ENCODE assay signal across 1 cellular context in the genomic region with DNA sequence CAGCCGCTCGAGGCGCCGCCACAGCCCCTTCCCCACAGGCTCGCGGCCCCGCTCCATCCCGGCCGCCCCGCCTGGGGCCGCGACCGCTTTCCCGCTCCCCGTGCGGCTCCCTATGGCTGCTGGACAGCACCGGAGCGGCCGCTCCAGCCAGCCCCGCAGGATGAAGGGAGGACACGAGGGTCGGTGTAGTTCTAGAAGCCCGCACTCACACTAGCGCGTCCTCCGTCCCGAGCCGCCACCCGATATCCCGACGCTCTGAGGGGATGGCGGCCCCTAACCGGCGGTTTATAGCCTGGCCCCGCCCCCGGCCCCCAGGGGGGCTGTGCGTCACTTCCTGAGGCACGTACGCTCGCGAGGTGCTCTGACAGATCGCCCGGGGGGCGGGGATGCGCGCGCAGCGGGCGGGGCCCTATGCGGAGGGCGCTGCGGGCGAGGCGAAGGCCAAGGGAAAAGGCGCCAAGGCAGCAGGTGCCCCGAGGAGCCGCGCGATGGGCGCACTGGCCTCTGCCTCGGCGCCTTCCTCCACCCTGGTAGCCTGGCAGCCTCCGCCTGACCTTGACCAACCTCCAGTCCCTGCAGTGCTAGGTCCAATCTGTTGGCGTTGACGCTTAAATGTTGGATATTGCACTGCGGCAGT.
A peak's percentile ranks its signal among the peaks of the same experiment; 100 is the strongest.
TF ChIP-seq lines count a peak whose summit lies in the region.

A gene (minus strand): TSS at position 257 of the 637 bp plus-strand sequence. CDS start 4,991 bp downstream, outside the sequence.

TF ChIP-seq in HepG2, 621 proteins besides CTCF, POLR2A, EP300 and RAD21 (continued from another document and continues in another):
- TF ChIP-seq MED8 (CRISPR knock-in tag; IDR thresholded peaks at IDR 0.05; ENCODE audit: insufficient replicate concordance) (peak; percentile 93), NFYB (CRISPR knock-in tag; IDR thresholded peaks at IDR 0.05) (peak; percentile 42; the same call in 1 of the 2 replicates), ZNF788 (CRISPR knock-in tag; IDR thresholded peaks at IDR 0.05; ENCODE audit: borderline replicate concordance) (peak; percentile 91; the same call in 1 of the 2 replicates), MED1 (CRISPR knock-in tag; IDR thresholded peaks at IDR 0.05) (peak; percentile 80), ZNF230 (CRISPR knock-in tag; IDR thresholded peaks at IDR 0.05) (peak; percentile 72; the same call in 1 of the 2 replicates), IRF2 (CRISPR knock-in tag; IDR thresholded peaks at IDR 0.05) (peak; percentile 82), ZNF776 (CRISPR knock-in tag; IDR thresholded peaks at IDR 0.05) (peak; percentile 70; the same call in 1 of the 2 replicates), RNF2 (conservative IDR thresholded peaks at IDR 0.05; ENCODE audit: low read depth) (0 out of 2 replicates have a peak, but pooled peaks have one; percentile 74), FOXC1 (CRISPR knock-in tag; IDR thresholded peaks at IDR 0.05; ENCODE audit: borderline replicate concordance) (peak; percentile 66), ZKSCAN5 (CRISPR knock-in tag; IDR thresholded peaks at IDR 0.05) (no peak), RARA (CRISPR knock-in tag; IDR thresholded peaks at IDR 0.05) (peak; percentile 36; the same call in 1 of the 2 replicates), ZNF234 (CRISPR knock-in tag; conservative IDR thresholded peaks at IDR 0.05) (peak; percentile 68; the same call in 1 of the 2 replicates), ELF1 (CRISPR knock-in tag; IDR thresholded peaks at IDR 0.05) (peak; percentile 73), TGIF2 (CRISPR knock-in tag; IDR thresholded peaks at IDR 0.05) (peak; percentile 94), ZNF446 (CRISPR knock-in tag; IDR thresholded peaks at IDR 0.05) (peak; percentile 99), HNRNPH1 (optimal IDR thresholded peaks at IDR 0.05; ENCODE audit: low read depth, low read length) (peak; percentile 86), ZNF605 (CRISPR knock-in tag; IDR thresholded peaks at IDR 0.05) (peak; percentile 97), ZNF432 (CRISPR knock-in tag; IDR thresholded peaks at IDR 0.05; ENCODE audit: borderline replicate concordance) (no peak), ZNF780A (CRISPR knock-in tag; IDR thresholded peaks at IDR 0.05) (0 out of 2 replicates have a peak, but pooled peaks have one; percentile 23), KMT2A (CRISPR knock-in tag; IDR thresholded peaks at IDR 0.05) (peak; percentile 93), NAIF1 (CRISPR knock-in tag; IDR thresholded peaks at IDR 0.05; ENCODE audit: borderline replicate concordance) (peak; percentile 74; the same call in 1 of the 2 replicates), ESRRA (CRISPR knock-in tag; IDR thresholded peaks at IDR 0.05; ENCODE audit: low read depth) (peak; percentile 83), SIN3A (IDR thresholded peaks at IDR 0.05; ENCODE audit: borderline replicate concordance, low read depth, low read length) (peak; percentile 81), U2AF1 (optimal IDR thresholded peaks at IDR 0.05; ENCODE audit: low read depth, low read length) (peak; percentile 88), NFYC (CRISPR knock-in tag; IDR thresholded peaks at IDR 0.05) (peak; percentile 20; the same call in 1 of the 2 replicates), SKI (IDR thresholded peaks at IDR 0.05; ENCODE audit: partially characterized antibody) (peak; percentile 27), NCOA5 (CRISPR knock-in tag; IDR thresholded peaks at IDR 0.05) (no peak), MEIS2 (CRISPR knock-in tag; IDR thresholded peaks at IDR 0.05) (peak; percentile 92), ZNF781 (CRISPR knock-in tag; IDR thresholded peaks at IDR 0.05; ENCODE audit: borderline replicate concordance, not compliant biosample characterization) (peak; percentile 89), ZNF614 (CRISPR knock-in tag; IDR thresholded peaks at IDR 0.05; ENCODE audit: borderline replicate concordance) (peak; percentile 85), SNAPC2 (CRISPR knock-in tag; IDR thresholded peaks at IDR 0.05) (0 out of 2 replicates have a peak, but pooled peaks have one; percentile 62), ZNF816 (CRISPR knock-in tag; IDR thresholded peaks at IDR 0.05; ENCODE audit: borderline replicate concordance) (no peak; the same call in 1 of the 2 replicates), MEF2D (CRISPR knock-in tag; IDR thresholded peaks at IDR 0.05) (peak; percentile 90), SMAD1 (CRISPR knock-in tag; IDR thresholded peaks at IDR 0.05; ENCODE audit: borderline replicate concordance, low read depth) (peak; percentile 44; the same call in 1 of the 2 replicates), CREB1 (IDR thresholded peaks at IDR 0.05) (peak; percentile 92), CREB1 (CRISPR knock-in tag; IDR thresholded peaks at IDR 0.05) (peak; percentile 97), HNRNPK (IDR thresholded peaks at IDR 0.05; ENCODE audit: low read depth, low read length, poor library complexity, severe bottlenecking) (peak; percentile 43), BCL6 (CRISPR knock-in tag; IDR thresholded peaks at IDR 0.05) (peak; percentile 53; the same call in 1 of the 2 replicates)
- TF ChIP-seq, protein P1, sequence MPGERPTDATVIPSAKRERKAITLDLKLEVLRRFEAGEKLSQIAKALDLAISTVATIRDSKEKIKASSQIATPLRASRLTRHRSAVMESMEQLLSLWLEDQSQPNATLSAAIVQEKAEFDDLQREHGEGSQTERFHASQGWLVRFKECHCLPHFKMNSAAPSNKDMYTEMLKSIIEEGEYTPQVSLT (CRISPR knock-in tag; IDR thresholded peaks at IDR 0.05; ENCODE audit: borderline replicate concordance, low read depth), result peak; percentile 88; the same call in 1 of the 2 replicates
- TF ChIP-seq, protein P2, sequence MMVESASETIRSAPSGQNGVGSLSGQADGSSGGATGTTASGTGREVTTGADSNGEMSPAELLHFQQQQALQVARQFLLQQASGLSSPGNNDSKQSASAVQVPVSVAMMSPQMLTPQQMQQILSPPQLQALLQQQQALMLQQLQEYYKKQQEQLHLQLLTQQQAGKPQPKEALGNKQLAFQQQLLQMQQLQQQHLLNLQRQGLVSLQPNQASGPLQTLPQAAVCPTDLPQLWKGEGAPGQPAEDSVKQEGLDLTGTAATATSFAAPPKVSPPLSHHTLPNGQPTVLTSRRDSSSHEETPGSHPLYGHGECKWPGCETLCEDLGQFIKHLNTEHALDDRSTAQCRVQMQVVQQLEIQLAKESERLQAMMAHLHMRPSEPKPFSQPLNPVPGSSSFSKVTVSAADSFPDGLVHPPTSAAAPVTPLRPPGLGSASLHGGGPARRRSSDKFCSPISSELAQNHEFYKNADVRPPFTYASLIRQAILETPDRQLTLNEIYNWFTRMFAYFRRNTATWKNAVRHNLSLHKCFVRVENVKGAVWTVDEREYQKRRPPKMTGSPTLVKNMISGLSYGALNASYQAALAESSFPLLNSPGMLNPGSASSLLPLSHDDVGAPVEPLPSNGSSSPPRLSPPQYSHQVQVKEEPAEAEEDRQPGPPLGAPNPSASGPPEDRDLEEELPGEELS (CRISPR knock-in tag; IDR thresholded peaks at IDR 0.05), result peak; percentile 61; the same call in 1 of the 2 replicates
- TF ChIP-seq, protein P3, sequence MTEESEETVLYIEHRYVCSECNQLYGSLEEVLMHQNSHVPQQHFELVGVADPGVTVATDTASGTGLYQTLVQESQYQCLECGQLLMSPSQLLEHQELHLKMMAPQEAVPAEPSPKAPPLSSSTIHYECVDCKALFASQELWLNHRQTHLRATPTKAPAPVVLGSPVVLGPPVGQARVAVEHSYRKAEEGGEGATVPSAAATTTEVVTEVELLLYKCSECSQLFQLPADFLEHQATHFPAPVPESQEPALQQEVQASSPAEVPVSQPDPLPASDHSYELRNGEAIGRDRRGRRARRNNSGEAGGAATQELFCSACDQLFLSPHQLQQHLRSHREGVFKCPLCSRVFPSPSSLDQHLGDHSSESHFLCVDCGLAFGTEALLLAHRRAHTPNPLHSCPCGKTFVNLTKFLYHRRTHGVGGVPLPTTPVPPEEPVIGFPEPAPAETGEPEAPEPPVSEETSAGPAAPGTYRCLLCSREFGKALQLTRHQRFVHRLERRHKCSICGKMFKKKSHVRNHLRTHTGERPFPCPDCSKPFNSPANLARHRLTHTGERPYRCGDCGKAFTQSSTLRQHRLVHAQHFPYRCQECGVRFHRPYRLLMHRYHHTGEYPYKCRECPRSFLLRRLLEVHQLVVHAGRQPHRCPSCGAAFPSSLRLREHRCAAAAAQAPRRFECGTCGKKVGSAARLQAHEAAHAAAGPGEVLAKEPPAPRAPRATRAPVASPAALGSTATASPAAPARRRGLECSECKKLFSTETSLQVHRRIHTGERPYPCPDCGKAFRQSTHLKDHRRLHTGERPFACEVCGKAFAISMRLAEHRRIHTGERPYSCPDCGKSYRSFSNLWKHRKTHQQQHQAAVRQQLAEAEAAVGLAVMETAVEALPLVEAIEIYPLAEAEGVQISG (CRISPR knock-in tag; IDR thresholded peaks at IDR 0.05), result peak; percentile 82
- TF ChIP-seq, protein P4, sequence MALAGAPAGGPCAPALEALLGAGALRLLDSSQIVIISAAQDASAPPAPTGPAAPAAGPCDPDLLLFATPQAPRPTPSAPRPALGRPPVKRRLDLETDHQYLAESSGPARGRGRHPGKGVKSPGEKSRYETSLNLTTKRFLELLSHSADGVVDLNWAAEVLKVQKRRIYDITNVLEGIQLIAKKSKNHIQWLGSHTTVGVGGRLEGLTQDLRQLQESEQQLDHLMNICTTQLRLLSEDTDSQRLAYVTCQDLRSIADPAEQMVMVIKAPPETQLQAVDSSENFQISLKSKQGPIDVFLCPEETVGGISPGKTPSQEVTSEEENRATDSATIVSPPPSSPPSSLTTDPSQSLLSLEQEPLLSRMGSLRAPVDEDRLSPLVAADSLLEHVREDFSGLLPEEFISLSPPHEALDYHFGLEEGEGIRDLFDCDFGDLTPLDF (CRISPR knock-in tag; IDR thresholded peaks at IDR 0.05), result peak; percentile 92
- TF ChIP-seq, protein P5, sequence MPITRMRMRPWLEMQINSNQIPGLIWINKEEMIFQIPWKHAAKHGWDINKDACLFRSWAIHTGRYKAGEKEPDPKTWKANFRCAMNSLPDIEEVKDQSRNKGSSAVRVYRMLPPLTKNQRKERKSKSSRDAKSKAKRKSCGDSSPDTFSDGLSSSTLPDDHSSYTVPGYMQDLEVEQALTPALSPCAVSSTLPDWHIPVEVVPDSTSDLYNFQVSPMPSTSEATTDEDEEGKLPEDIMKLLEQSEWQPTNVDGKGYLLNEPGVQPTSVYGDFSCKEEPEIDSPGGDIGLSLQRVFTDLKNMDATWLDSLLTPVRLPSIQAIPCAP (CRISPR knock-in tag; IDR thresholded peaks at IDR 0.05; ENCODE audit: low read depth), result no peak
- TF ChIP-seq, protein P6, sequence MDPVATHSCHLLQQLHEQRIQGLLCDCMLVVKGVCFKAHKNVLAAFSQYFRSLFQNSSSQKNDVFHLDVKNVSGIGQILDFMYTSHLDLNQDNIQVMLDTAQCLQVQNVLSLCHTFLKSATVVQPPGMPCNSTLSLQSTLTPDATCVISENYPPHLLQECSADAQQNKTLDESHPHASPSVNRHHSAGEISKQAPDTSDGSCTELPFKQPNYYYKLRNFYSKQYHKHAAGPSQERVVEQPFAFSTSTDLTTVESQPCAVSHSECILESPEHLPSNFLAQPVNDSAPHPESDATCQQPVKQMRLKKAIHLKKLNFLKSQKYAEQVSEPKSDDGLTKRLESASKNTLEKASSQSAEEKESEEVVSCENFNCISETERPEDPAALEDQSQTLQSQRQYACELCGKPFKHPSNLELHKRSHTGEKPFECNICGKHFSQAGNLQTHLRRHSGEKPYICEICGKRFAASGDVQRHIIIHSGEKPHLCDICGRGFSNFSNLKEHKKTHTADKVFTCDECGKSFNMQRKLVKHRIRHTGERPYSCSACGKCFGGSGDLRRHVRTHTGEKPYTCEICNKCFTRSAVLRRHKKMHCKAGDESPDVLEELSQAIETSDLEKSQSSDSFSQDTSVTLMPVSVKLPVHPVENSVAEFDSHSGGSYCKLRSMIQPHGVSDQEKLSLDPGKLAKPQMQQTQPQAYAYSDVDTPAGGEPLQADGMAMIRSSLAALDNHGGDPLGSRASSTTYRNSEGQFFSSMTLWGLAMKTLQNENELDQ (CRISPR knock-in tag; IDR thresholded peaks at IDR 0.05; ENCODE audit: borderline replicate concordance), result no peak
- TF ChIP-seq, protein P7, sequence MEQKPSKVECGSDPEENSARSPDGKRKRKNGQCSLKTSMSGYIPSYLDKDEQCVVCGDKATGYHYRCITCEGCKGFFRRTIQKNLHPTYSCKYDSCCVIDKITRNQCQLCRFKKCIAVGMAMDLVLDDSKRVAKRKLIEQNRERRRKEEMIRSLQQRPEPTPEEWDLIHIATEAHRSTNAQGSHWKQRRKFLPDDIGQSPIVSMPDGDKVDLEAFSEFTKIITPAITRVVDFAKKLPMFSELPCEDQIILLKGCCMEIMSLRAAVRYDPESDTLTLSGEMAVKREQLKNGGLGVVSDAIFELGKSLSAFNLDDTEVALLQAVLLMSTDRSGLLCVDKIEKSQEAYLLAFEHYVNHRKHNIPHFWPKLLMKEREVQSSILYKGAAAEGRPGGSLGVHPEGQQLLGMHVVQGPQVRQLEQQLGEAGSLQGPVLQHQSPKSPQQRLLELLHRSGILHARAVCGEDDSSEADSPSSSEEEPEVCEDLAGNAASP (CRISPR knock-in tag; IDR thresholded peaks at IDR 0.05; ENCODE audit: borderline replicate concordance), result peak; percentile 69
